Comparison of ENCODE assay signal across 28 cellular contexts in the genomic region with DNA sequence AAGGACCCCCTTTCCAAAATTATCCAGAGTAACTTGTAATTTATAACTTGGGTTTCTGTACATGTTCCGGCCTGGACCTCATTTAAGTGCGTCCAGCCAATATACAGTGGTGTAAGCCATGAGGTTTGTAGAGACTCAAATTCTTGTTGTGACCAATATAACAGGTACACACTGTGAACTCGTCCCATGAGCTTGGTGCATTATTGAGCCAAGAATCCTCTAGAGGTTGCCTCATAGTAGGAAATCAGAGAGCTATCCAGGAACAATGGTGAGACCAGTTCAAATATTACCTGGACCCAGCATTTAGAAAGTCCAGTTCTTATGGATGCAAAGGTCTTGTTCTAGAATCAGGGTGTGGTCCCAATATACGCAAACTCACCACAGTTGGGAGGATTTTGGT.
"Had no signal": no experiment of that assay in that cellular context is flagged by ENCODE, and none has a peak within 500 bp of the region (broad histone marks: within the 10 kb centered on the region; RNA-seq: fewer than 3 reads in every experiment).

No MANE protein-coding gene starts in this region.

- H3K4me3 Mint-ChIP-seq: activated CD4-positive, alpha-beta memory T cell treated with anti-CD3 and anti-CD28 coated beads for 36 hours; activated CD4-positive, alpha-beta T cell treated with anti-CD3 and anti-CD28 coated beads for 36 hours; activated CD4-positive, alpha-beta T cell treated with anti-CD3 and anti-CD28 coated beads, Interleukin-2, amount 10 ng/mL, durations not matched to agents 24 days and 14 days; activated CD8-positive, alpha-beta T cell treated with anti-CD3 and anti-CD28 coated beads, Interleukin-2, amount 10 ng/mL, durations not matched to agents 7 days and 5 days; activated naive CD4-positive, alpha-beta T cell treated with anti-CD3 and anti-CD28 coated beads for 36 hours; activated naive CD4-positive, alpha-beta T cell treated with anti-CD3 and anti-CD28 coated beads, Interleukin-2, amount 50 U/mL, for 24 hours; activated naive CD8-positive, alpha-beta T cell treated with anti-CD3 and anti-CD28 coated beads for 36 hours; activated naive CD8-positive, alpha-beta T cell treated with anti-CD3 and anti-CD28 coated beads, Interleukin-2, amount 50 U/mL, for 24 hours; activated T-helper 1 cell treated with anti-CD3 and anti-CD28 coated beads, Interleukin-12 subunit alpha, Interleukin-12 subunit beta, Interleukin-2, Interleukin-4 antibody, amounts not matched to agents 30 ng/mL and 10 ng/mL and 1 ng/mL, durations not matched to agents 14 hours and 24 hours and 36 hours had no signal

- H3K4me3 ChIP-seq: adrenal gland, body of pancreas, esophagus muscularis mucosa, gastrocnemius medialis, heart left ventricle had no signal

- H3K27ac Mint-ChIP-seq: activated CD4-positive, alpha-beta memory T cell treated with anti-CD3 and anti-CD28 coated beads for 36 hours; activated CD4-positive, alpha-beta T cell treated with anti-CD3 and anti-CD28 coated beads for 36 hours; activated CD4-positive, alpha-beta T cell treated with anti-CD3 and anti-CD28 coated beads, Interleukin-2, amount 10 ng/mL, durations not matched to agents 24 days and 14 days; activated CD8-positive, alpha-beta T cell treated with anti-CD3 and anti-CD28 coated beads, Interleukin-2, amount 10 ng/mL, durations not matched to agents 7 days and 5 days; activated naive CD4-positive, alpha-beta T cell treated with anti-CD3 and anti-CD28 coated beads for 36 hours; activated naive CD4-positive, alpha-beta T cell treated with anti-CD3 and anti-CD28 coated beads, Interleukin-2, amount 50 U/mL, for 24 hours; activated naive CD8-positive, alpha-beta T cell treated with anti-CD3 and anti-CD28 coated beads for 36 hours; activated naive CD8-positive, alpha-beta T cell treated with anti-CD3 and anti-CD28 coated beads, Interleukin-2, amount 50 U/mL, for 24 hours; activated T-helper 1 cell treated with anti-CD3 and anti-CD28 coated beads, Interleukin-12 subunit alpha, Interleukin-12 subunit beta, Interleukin-2, Interleukin-4 antibody, amounts not matched to agents 30 ng/mL and 10 ng/mL and 1 ng/mL, durations not matched to agents 14 hours and 24 hours and 36 hours; activated T-helper 2 cell treated with anti-CD3 and anti-CD28 coated beads, Interferon-gamma antibody, Interleukin-2, Interleukin-4, amounts not matched to agents 10 μg/mL and 5 μg/mL and 100 μg/mL, durations not matched to agents 14 hours and 24 hours and 36 hours had no signal

- DNase-seq: activated CD4-positive, alpha-beta memory T cell treated with anti-CD3 and anti-CD28 coated beads for 36 hours; activated CD4-positive, alpha-beta T cell treated with anti-CD3 and anti-CD28 coated beads for 36 hours; activated CD4-positive, alpha-beta T cell treated with anti-CD3 and anti-CD28 coated beads, Interleukin-2, amount 10 ng/mL, durations not matched to agents 24 days and 14 days; activated CD4-positive, CD25-positive, alpha-beta regulatory T cell; activated CD4-positive, CD25-positive, alpha-beta regulatory T cell treated with anti-CD3 and anti-CD28 coated beads, Interleukin-2, amount 50 U/mL, for 72 hours; activated CD8-positive, alpha-beta T cell treated with anti-CD3 and anti-CD28 coated beads, Interleukin-2, amount 10 ng/mL, durations not matched to agents 7 days and 5 days; activated effector memory CD4-positive, alpha-beta T cell treated with anti-CD3 and anti-CD28 coated beads, Interleukin-2, amount 50 U/mL, for 16 hours; activated naive CD4-positive, alpha-beta T cell treated with anti-CD3 and anti-CD28 coated beads for 36 hours; activated naive CD8-positive, alpha-beta T cell treated with anti-CD3 and anti-CD28 coated beads for 36 hours; activated naive CD8-positive, alpha-beta T cell treated with anti-CD3 and anti-CD28 coated beads, Interleukin-2, amount 50 U/mL, for 24 hours; activated T-cell treated with anti-CD3 and anti-CD28 coated beads, Interleukin-2, amount 50 U/mL, for 1 hour; activated T-cell treated with anti-CD3 and anti-CD28 coated beads, Interleukin-2, amount 50 U/mL, for 48 hours; adrenal gland; amygdala; aorta; body of pancreas; caudate nucleus; effector CD8-positive, alpha-beta T cell; erythroblast; foreskin keratinocyte; gastrocnemius medialis; glutamatergic neuron; heart left ventricle; T-helper 2 cell had no signal

- H3K27ac ChIP-seq: adrenal gland, body of pancreas, esophagus muscularis mucosa, foreskin keratinocyte, gastrocnemius medialis, heart left ventricle had no signal

- H3K4me1 ChIP-seq: adrenal gland, body of pancreas, esophagus muscularis mucosa, foreskin keratinocyte, gastrocnemius medialis, heart left ventricle had no signal

- H3K4me1 Mint-ChIP-seq: activated CD4-positive, alpha-beta T cell treated with anti-CD3 and anti-CD28 coated beads for 36 hours; activated CD4-positive, alpha-beta T cell treated with anti-CD3 and anti-CD28 coated beads, Interleukin-2, amount 10 ng/mL, durations not matched to agents 24 days and 14 days; activated naive CD4-positive, alpha-beta T cell treated with anti-CD3 and anti-CD28 coated beads, Interleukin-2, amount 50 U/mL, for 24 hours; activated naive CD8-positive, alpha-beta T cell treated with anti-CD3 and anti-CD28 coated beads for 36 hours; activated naive CD8-positive, alpha-beta T cell treated with anti-CD3 and anti-CD28 coated beads, Interleukin-2, amount 50 U/mL, for 24 hours had no signal

- H3K36me3 ChIP-seq: adrenal gland, esophagus muscularis mucosa, gastrocnemius medialis, heart left ventricle had no signal

- ATAC-seq: activated CD4-positive, alpha-beta T cell treated with anti-CD3 and anti-CD28 coated beads for 36 hours; activated CD8-positive, alpha-beta T cell treated with anti-CD3 and anti-CD28 coated beads, Interleukin-2, amount 10 ng/mL, durations not matched to agents 7 days and 5 days; activated naive CD8-positive, alpha-beta T cell treated with anti-CD3 and anti-CD28 coated beads, Interleukin-2, amount 50 U/mL, for 24 hours; body of pancreas; foreskin keratinocyte; gastrocnemius medialis; heart left ventricle had no signal

- H3K9me3 Mint-ChIP-seq: activated CD4-positive, alpha-beta T cell treated with anti-CD3 and anti-CD28 coated beads, Interleukin-2, amount 10 ng/mL, durations not matched to agents 24 days and 14 days; activated naive CD4-positive, alpha-beta T cell treated with anti-CD3 and anti-CD28 coated beads for 36 hours; activated naive CD4-positive, alpha-beta T cell treated with anti-CD3 and anti-CD28 coated beads, Interleukin-2, amount 50 U/mL, for 24 hours; activated naive CD8-positive, alpha-beta T cell treated with anti-CD3 and anti-CD28 coated beads for 36 hours; activated naive CD8-positive, alpha-beta T cell treated with anti-CD3 and anti-CD28 coated beads, Interleukin-2, amount 50 U/mL, for 24 hours; activated T-helper 1 cell treated with anti-CD3 and anti-CD28 coated beads, Interleukin-12 subunit alpha, Interleukin-12 subunit beta, Interleukin-2, Interleukin-4 antibody, amounts not matched to agents 30 ng/mL and 10 ng/mL and 1 ng/mL, durations not matched to agents 14 hours and 24 hours and 36 hours; activated T-helper 2 cell treated with anti-CD3 and anti-CD28 coated beads, Interferon-gamma antibody, Interleukin-2, Interleukin-4, amounts not matched to agents 10 μg/mL and 5 μg/mL and 100 μg/mL, durations not matched to agents 14 hours and 24 hours and 36 hours had no signal

- H3K36me3 Mint-ChIP-seq: activated CD4-positive, alpha-beta memory T cell treated with anti-CD3 and anti-CD28 coated beads for 36 hours; activated naive CD4-positive, alpha-beta T cell treated with anti-CD3 and anti-CD28 coated beads, Interleukin-2, amount 50 U/mL, for 24 hours; activated naive CD8-positive, alpha-beta T cell treated with anti-CD3 and anti-CD28 coated beads for 36 hours had no signal
